Comparison of ENCODE assay signal across 25 cellular contexts in genomic region chr6:29509711-29510110, GRCh38. TPM values are rescaled to one million over a fixed set of nuclear protein-coding genes. Genes with fewer than 3 reads are reported as not detected.
"Had no signal": no experiment of that assay in that cellular context is flagged by ENCODE, and none has a peak within 500 bp of the region (broad histone marks: within the 10 kb centered on the region; RNA-seq: fewer than 3 reads in every experiment).

No MANE protein-coding gene starts in this region.

- H3K27ac ChIP-seq: ascending aorta, esophagus muscularis mucosa, foreskin keratinocyte, heart right ventricle, left lung, lower lobe of right lung, spleen, suprapubic skin, tibial artery, upper lobe of right lung had no signal

- DNase-seq: activated CD4-positive, alpha-beta T cell treated with anti-CD3 and anti-CD28 coated beads for 4 hours; activated CD4-positive, alpha-beta T cell treated with anti-CD3 and anti-CD28 coated beads, Interleukin-2, amount 50 U/mL, for 4 hours; activated effector memory CD4-positive, alpha-beta T cell treated with anti-CD3 and anti-CD28 coated beads, Interleukin-2, amount 50 U/mL, for 16 hours; activated naive CD4-positive, alpha-beta T cell treated with anti-CD3 and anti-CD28 coated beads, Interleukin-2, amount 10 ng/mL, durations not matched to agents 7 days and 5 days; activated naive CD8-positive, alpha-beta T cell treated with anti-CD3 and anti-CD28 coated beads, Interleukin-2, amount 10 ng/mL, durations not matched to agents 7 days and 5 days; activated T-cell treated with anti-CD3 and anti-CD28 coated beads, Interleukin-2, amount 50 U/mL, for 1 hour; caudate nucleus; foreskin keratinocyte; heart right ventricle; kidney glomerular epithelial cell; lower lobe of right lung; mucosa of descending colon; occipital lobe; right cardiac atrium; spleen; stimulated activated naive CD4-positive, alpha-beta T cell; tibial artery; upper lobe of right lung had no signal

- H3K4me1 ChIP-seq: ascending aorta, esophagus muscularis mucosa, foreskin keratinocyte, heart right ventricle, left lung, lower lobe of right lung, spleen, suprapubic skin, tibial artery, upper lobe of right lung had no signal

- H3K4me3 ChIP-seq: ascending aorta, esophagus muscularis mucosa, heart right ventricle, left lung, lower lobe of right lung, mucosa of descending colon, spleen, suprapubic skin, tibial artery, upper lobe of right lung had no signal

- H3K9me3 ChIP-seq: ascending aorta, esophagus muscularis mucosa, heart right ventricle, left lung, lower lobe of right lung, mucosa of descending colon, spleen, suprapubic skin, tibial artery, upper lobe of right lung had no signal

- H3K36me3 ChIP-seq: ascending aorta, esophagus muscularis mucosa, heart right ventricle, left lung, lower lobe of right lung, spleen, suprapubic skin, tibial artery, upper lobe of right lung had no signal

- ATAC-seq: foreskin keratinocyte, heart right ventricle, left lung, lower lobe of right lung, mucosa of descending colon, right cardiac atrium, upper lobe of right lung had no signal

- H3K27me3 ChIP-seq: ascending aorta, left lung, spleen, upper lobe of right lung had no signal

RNA-seq across cellular contexts. Expression of gene MAS1L, which starts 22.0 kb away (rescaled TPM):
- total RNA-seq: activated naive CD8-positive, alpha-beta T cell treated with anti-CD3 and anti-CD28 coated beads, Interleukin-2, amount 10 ng/mL, durations not matched to agents 7 days and 5 days; activated T-helper 1 cell treated with anti-CD3 and anti-CD28 coated beads, Interleukin-12 subunit alpha, Interleukin-12 subunit beta, Interleukin-2, Interleukin-4 antibody, amounts not matched to agents 30 ng/mL and 10 ng/mL and 1 ng/mL, durations not matched to agents 14 hours and 24 hours and 36 hours; ascending aorta; foreskin keratinocyte; glomerular endothelial cell; heart right ventricle; left lung; occipital lobe; right cardiac atrium; spleen; suprapubic skin had no signal
- polyA plus RNA-seq: foreskin keratinocyte, heart right ventricle, neural cell, right cardiac atrium, spleen had no signal

RNA-seq across cellular contexts. Expression of gene UBD, which starts 49.8 kb away (rescaled TPM):
- total RNA-seq: activated naive CD8-positive, alpha-beta T cell treated with anti-CD3 and anti-CD28 coated beads, Interleukin-2, amount 10 ng/mL, durations not matched to agents 7 days and 5 days; ascending aorta; foreskin keratinocyte; right cardiac atrium; suprapubic skin had no signal
- polyA plus RNA-seq: foreskin keratinocyte, neural cell had no signal

RNA-seq across cellular contexts. Expression of gene OR2H1, which starts 52.8 kb away (rescaled TPM):
- total RNA-seq: activated naive CD8-positive, alpha-beta T cell treated with anti-CD3 and anti-CD28 coated beads, Interleukin-2, amount 10 ng/mL, durations not matched to agents 7 days and 5 days; activated T-helper 1 cell treated with anti-CD3 and anti-CD28 coated beads, Interleukin-12 subunit alpha, Interleukin-12 subunit beta, Interleukin-2, Interleukin-4 antibody, amounts not matched to agents 30 ng/mL and 10 ng/mL and 1 ng/mL, durations not matched to agents 14 hours and 24 hours and 36 hours; ascending aorta; esophagus muscularis mucosa; foreskin keratinocyte; glomerular endothelial cell; heart right ventricle; left lung; lower lobe of right lung; mucosa of descending colon; occipital lobe; right cardiac atrium; spleen; suprapubic skin; upper lobe of right lung had no signal
- polyA plus RNA-seq: foreskin keratinocyte, heart right ventricle, neural cell, right cardiac atrium, spleen had no signal

RNA-seq across cellular contexts. Expression of gene OR11A1, which starts 52.8 kb away (rescaled TPM):
- total RNA-seq: activated naive CD8-positive, alpha-beta T cell treated with anti-CD3 and anti-CD28 coated beads, Interleukin-2, amount 10 ng/mL, durations not matched to agents 7 days and 5 days; activated T-helper 1 cell treated with anti-CD3 and anti-CD28 coated beads, Interleukin-12 subunit alpha, Interleukin-12 subunit beta, Interleukin-2, Interleukin-4 antibody, amounts not matched to agents 30 ng/mL and 10 ng/mL and 1 ng/mL, durations not matched to agents 14 hours and 24 hours and 36 hours; ascending aorta; esophagus muscularis mucosa; foreskin keratinocyte; glomerular endothelial cell; heart right ventricle; left lung; lower lobe of right lung; mucosa of descending colon; occipital lobe; right cardiac atrium; spleen; suprapubic skin; upper lobe of right lung had no signal
- polyA plus RNA-seq: foreskin keratinocyte, heart right ventricle, neural cell, right cardiac atrium, spleen had no signal
